Comparison of ENCODE assay signal across 9 cellular contexts in the genomic region with DNA sequence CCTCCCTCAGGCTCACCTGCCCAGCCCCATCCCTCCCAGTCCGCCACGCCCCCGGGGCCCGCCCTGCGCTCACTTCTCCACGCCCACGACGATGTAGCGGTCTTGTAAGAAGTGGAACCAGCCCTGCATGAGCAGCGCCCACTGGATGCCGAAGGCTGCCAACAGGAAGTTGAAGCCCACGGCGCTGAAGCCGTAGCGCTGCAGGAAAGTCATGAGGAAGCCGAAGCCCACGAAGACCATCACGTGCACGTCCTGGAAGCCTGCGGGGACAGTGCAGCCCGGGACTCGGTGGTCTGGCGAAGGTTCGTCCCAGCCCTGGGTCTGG. TPM values are rescaled to one million over a fixed set of nuclear protein-coding genes. Genes with fewer than 3 reads are reported as not detected.
DNase-seq lines count a peak whose midpoint lies in the region; ATAC-seq and TF ChIP-seq lines count a peak whose summit lies in the region.
"Had no signal": no experiment of that assay in that cellular context is flagged by ENCODE, and none has a peak within 500 bp of the region (broad histone marks: within the 10 kb centered on the region; RNA-seq: fewer than 3 reads in every experiment).

No MANE protein-coding gene starts in this region.

- no peaks in the 10 kb centered on the region for H3K36me3 ChIP-seq in lung (ENCODE audit: control insufficient read depth in 2 of 2, insufficient read depth in 2 of 2, low read length in 2 of 2)
- no peaks in the 10 kb centered on the region for H3K36me3 ChIP-seq in upper lobe of right lung
- H3K36me3 ChIP-seq in PC-9 (ENCODE audit: low read depth) = no peaks in the 10 kb centered on the region

- no peak for ATAC-seq in left cardiac atrium
- ATAC-seq in lung (ENCODE audit: insufficient read depth, low FRiP score) = peak; percentile 27
- ATAC-seq in upper lobe of right lung = peak; percentile 78
- ATAC-seq in HG02763 (IDR thresholded peaks at IDR 0.05; ENCODE audit: unreplicated experiment) = no peak

- H3K4me1 ChIP-seq in lung (ENCODE audit: control insufficient read depth in 2 of 2, insufficient read depth in 2 of 2, low read length in 2 of 2) (peaks cover 0 to 5% of the 10 kb centered on the region in 2 donors), upper lobe of right lung (no peaks in the 10 kb centered on the region), PC-9 (replicated peaks; ENCODE audit: insufficient read depth) (peaks cover 12% of the 10 kb centered on the region)

- BruUV-seq in PC-9 (replicated peaks; lab: Mats Ljungman, UMichigan) = no TSS peak

- POLR2A ChIA-PET in PC-9 (lab: Charles Lee; ENCODE audit: unreplicated experiment) = no interaction called here

- TF ChIP-seq CTCF in lung (IDR thresholded peaks at IDR 0.05; ENCODE audit: control extremely low read depth, extremely low read depth) = no peak
- no peak for TF ChIP-seq CTCF in upper lobe of right lung (IDR thresholded peaks at IDR 0.05)
- no peak for TF ChIP-seq CTCF in PC-9 (conservative IDR thresholded peaks at IDR 0.05)

- WGBS in lung, 2 donors = 9 to 14% methylated on average over 24 of the region's 24 CpGs

- H2AFZ ChIP-seq in PC-9 = no peak overlapping the region

- CTCF ChIA-PET in PC-9 (lab: Charles Lee) = no interaction called here

- peaks cover 18% of the 10 kb centered on the region for H3F3A ChIP-seq in PC-9 (ENCODE audit: insufficient read depth, low read depth)

- H3K9me2 ChIP-seq in PC-9 (ENCODE audit: insufficient read depth) = no peaks in the 10 kb centered on the region

- H3K27me3 ChIP-seq in lung (ENCODE audit: control insufficient read depth, insufficient read depth) (no peaks in the 10 kb centered on the region), upper lobe of right lung (peaks cover 26% of the 10 kb centered on the region), PC-9 (ENCODE audit: insufficient read depth, low read depth) (no peaks in the 10 kb centered on the region)

- H3K79me2 ChIP-seq in PC-9 (ENCODE audit: low read depth) = no peaks in the 10 kb centered on the region

- DNase-seq in cardiac septum (ENCODE audit: low spot score) (peak; percentile 73), left cardiac atrium (no peak), lung (ENCODE audit: low spot score) (no peak), upper lobe of right lung (peak; percentile 81), PC-9 (no peak), cerebellar cortex (ENCODE audit: low spot score) (no peak)
- DNase-seq in activated CD8-positive, alpha-beta memory T cell treated with anti-CD3 and anti-CD28 coated beads, Interleukin-2, amount 50 U/mL, for 48 hours = peak; percentile 70

- H4K20me1 ChIP-seq in PC-9 (ENCODE audit: insufficient read depth) = no peaks in the 10 kb centered on the region

- intact Hi-C loops in cardiac septum (cut with DNase I) = no loop called here
- intact Hi-C loops in left cardiac atrium (cut with DNase I) = no loop called here
- intact Hi-C loops in upper lobe of right lung (cut with DNase I) = no loop called here
- intact Hi-C loops in PC-9 (cut with micrococcal nuclease; ENCODE audit: unreplicated experiment) = no loop called here

- H3K27ac ChIP-seq in lung (ENCODE audit: low read depth in 1 of 2, low read length in 1 of 2) (no peak overlapping the region), upper lobe of right lung (no peak overlapping the region), PC-9 (no peak overlapping the region)

- H3K4me3 ChIP-seq in lung = no peak overlapping the region
- H3K4me3 ChIP-seq in upper lobe of right lung = no peak overlapping the region
- H3K4me3 ChIP-seq in PC-9 = no peak overlapping the region

- no peak overlapping the region for H3K4me2 ChIP-seq in PC-9

- H3K9me3 ChIP-seq in lung (ENCODE audit: control insufficient read depth in 2 of 2, insufficient read depth in 1 of 2, low read length in 1 of 2) (peaks cover 0 to 2% of the 10 kb centered on the region in 2 donors), upper lobe of right lung (no peaks in the 10 kb centered on the region), PC-9 (ENCODE audit: insufficient read depth, low read depth) (no peaks in the 10 kb centered on the region)

RNA-seq across cellular contexts. Expression of gene RHCG, which starts 9.7 kb away (rescaled TPM):
- total RNA-seq in cardiac septum (2.0 TPM), left cardiac atrium (1 to 10 TPM in 1 of 2 donors, under 1 TPM in 1; 0.15 to 1.8 TPM), lung (under 1 TPM in 1 of 2 donors, not detected in 1; 0.17 TPM), upper lobe of right lung (not detected), PC-9 (2021) (0.26 and 0.60 TPM in 2 replicates)
- polyA plus RNA-seq in lung = under 1 TPM; 0.25 to 0.37 TPM
- total RNA-seq: mononuclear cell had no signal

Comparison
In these comparisons a context has a peak if more than half of its experiments do, and no peak if none do; other contexts are left out.
1. DNase-seq: peak in cardiac septum (single experiment), activated CD8-positive, alpha-beta memory T cell treated with anti-CD3 and anti-CD28 coated beads, Interleukin-2, amount 50 U/mL, for 48 hours (single experiment) and upper lobe of right lung (single experiment); none in left cardiac atrium (single experiment), lung (single experiment), PC-9 (0 of 2) and cerebellar cortex (single experiment).
2. ATAC-seq: peak in lung (single experiment) and upper lobe of right lung (single experiment); none in left cardiac atrium (0 of 2) and HG02763 (single experiment).